In genomic region chr20:33769032-33769431, GRCh38 we compare ENCODE assay signal across 17 cellular contexts.
"Had no signal": no experiment of that assay in that cellular context is flagged by ENCODE, and none has a peak within 500 bp of the region (broad histone marks: within the 10 kb centered on the region; RNA-seq: fewer than 3 reads in every experiment).

No MANE protein-coding gene starts in this region.

- DNase-seq: dermis blood vessel endothelial cell; foreskin melanocyte; head of caudate nucleus; kidney glomerular epithelial cell; mesendoderm; naive B cell; psoas muscle; retina; right lobe of liver; stimulated activated CD4-positive, alpha-beta T cell treated with anti-CD3 and anti-CD28 coated beads, Interleukin-4, amount 100 ng/mL, for 1 hour; tibial artery; upper lobe of left lung; uterus had no signal

- H3K27me3 ChIP-seq: hepatocyte, right lobe of liver, tibial artery, upper lobe of left lung, uterus had no signal

- H3K4me3 ChIP-seq: hepatocyte, psoas muscle, right lobe of liver, tibial artery, upper lobe of left lung, uterus had no signal

- H3K36me3 ChIP-seq: right lobe of liver, uterus had no signal

- H3K27me3 Mint-ChIP-seq: naive B cell; stimulated activated memory B cell treated with anti-CD40 and anti-IgM and Interleukin-4, amounts not matched to agents 10 μg/mL and 1 μg/mL and 100 μg/mL, for 72 hours; stimulated activated naive CD8-positive, alpha-beta T cell treated with anti-CD3 and anti-CD28 coated beads, Interleukin-15, Interleukin-2, amounts not matched to agents 100 ng/mL and 50 ng/mL, for 24 hours had no signal

- H3K9me3 Mint-ChIP-seq: naive B cell; nephron; stimulated activated memory B cell treated with anti-CD40 and anti-IgM and Interleukin-4, amounts not matched to agents 10 μg/mL and 1 μg/mL and 100 μg/mL, for 72 hours; stimulated activated naive CD8-positive, alpha-beta T cell treated with anti-CD3 and anti-CD28 coated beads, Interleukin-15, Interleukin-2, amounts not matched to agents 100 ng/mL and 50 ng/mL, for 24 hours had no signal

- H3K4me1 Mint-ChIP-seq: nephron had no signal

- H3K4me3 Mint-ChIP-seq: naive B cell; nephron; stimulated activated memory B cell treated with anti-CD40 and anti-IgM and Interleukin-4, amounts not matched to agents 10 μg/mL and 1 μg/mL and 100 μg/mL, for 72 hours; stimulated activated naive CD8-positive, alpha-beta T cell treated with anti-CD3 and anti-CD28 coated beads, Interleukin-15, Interleukin-2, amounts not matched to agents 100 ng/mL and 50 ng/mL, for 24 hours had no signal

- H3K27ac Mint-ChIP-seq: nephron; stimulated activated memory B cell treated with anti-CD40 and anti-IgM and Interleukin-4, amounts not matched to agents 10 μg/mL and 1 μg/mL and 100 μg/mL, for 72 hours had no signal

- ATAC-seq: psoas muscle; right lobe of liver; stimulated activated memory B cell treated with anti-CD40 and anti-IgM and Interleukin-4, amounts not matched to agents 10 μg/mL and 1 μg/mL and 100 μg/mL, for 72 hours had no signal
